28 cellular contexts compared by ENCODE assay signal in genomic region chr4:154230723-154231122, GRCh38.
"Had no signal": no experiment of that assay in that cellular context is flagged by ENCODE, and none has a peak within 500 bp of the region (broad histone marks: within the 10 kb centered on the region; RNA-seq: fewer than 3 reads in every experiment).

No MANE protein-coding gene starts in this region.

- H3K9me3 Mint-ChIP-seq: dendritic cell treated with granulocyte-macrophage colony-stimulating factor and Interleukin-4, amounts not matched to agents 40 ng/mL and 50 ng/mL, for 4 days; endodermal cell had no signal

- H2AFZ ChIP-seq: hepatocyte had no signal

- H3K79me2 ChIP-seq: hepatocyte had no signal

- H3K27ac ChIP-seq: colonic mucosa, coronary artery, dorsolateral prefrontal cortex, epithelial cell of prostate, esophagus muscularis mucosa, esophagus squamous epithelium, foreskin keratinocyte, gastrocnemius medialis, gastroesophageal sphincter, heart left ventricle, heart right ventricle, hepatocyte had no signal

- H3K27ac Mint-ChIP-seq: dendritic cell treated with granulocyte-macrophage colony-stimulating factor and Interleukin-4, amounts not matched to agents 40 ng/mL and 50 ng/mL, for 4 days; effector memory CD8-positive, alpha-beta T cell; endodermal cell had no signal

- FAIRE-seq: colon, endometrium, endothelial cell of umbilical vein, frontal cortex had no signal

- H3K27me3 ChIP-seq: colonic mucosa, esophagus muscularis mucosa, esophagus squamous epithelium, gastrocnemius medialis, gastroesophageal sphincter, heart left ventricle, hepatocyte had no signal

- H3K4me3 ChIP-seq: colonic mucosa, coronary artery, dorsolateral prefrontal cortex, esophagus muscularis mucosa, esophagus squamous epithelium, gastrocnemius medialis, gastroesophageal sphincter, heart left ventricle, heart right ventricle, hepatocyte had no signal

- H3K27me3 Mint-ChIP-seq: dendritic cell treated with granulocyte-macrophage colony-stimulating factor and Interleukin-4, amounts not matched to agents 40 ng/mL and 50 ng/mL, for 4 days; effector memory CD8-positive, alpha-beta T cell had no signal

- H3K9me3 ChIP-seq: colonic mucosa, esophagus muscularis mucosa, esophagus squamous epithelium, gastrocnemius medialis, gastroesophageal sphincter, heart left ventricle, heart right ventricle had no signal

- H3K4me1 Mint-ChIP-seq: endodermal cell had no signal

- H3K4me1 ChIP-seq: colonic mucosa, esophagus muscularis mucosa, esophagus squamous epithelium, foreskin keratinocyte, gastrocnemius medialis, gastroesophageal sphincter, heart left ventricle, heart right ventricle had no signal

- H3K4me3 Mint-ChIP-seq: dendritic cell treated with granulocyte-macrophage colony-stimulating factor and Interleukin-4, amounts not matched to agents 40 ng/mL and 50 ng/mL, for 4 days; effector memory CD8-positive, alpha-beta T cell; endodermal cell had no signal

- DNase-seq: colonic mucosa; cortex of kidney; dermis blood vessel endothelial cell; dorsolateral prefrontal cortex; effector CD4-positive, alpha-beta T cell; effector CD8-positive, alpha-beta T cell; effector memory CD4-positive, alpha-beta T cell; effector memory CD8-positive, alpha-beta T cell; endodermal cell; erythroblast; esophagus squamous epithelium; foreskin keratinocyte; foreskin melanocyte; gastrocnemius medialis; glutamatergic neuron; head of caudate nucleus; heart left ventricle; heart right ventricle had no signal

- H3K36me3 ChIP-seq: colonic mucosa, esophagus muscularis mucosa, esophagus squamous epithelium, gastrocnemius medialis, gastroesophageal sphincter, heart left ventricle, heart right ventricle had no signal
